Comparison of ENCODE assay signal across 13 cellular contexts in genomic region chr6:152226119-152226518, GRCh38.
A peak's percentile ranks its signal among the peaks of the same experiment; 100 is the strongest.
DNase-seq lines count a peak whose midpoint lies in the region; ATAC-seq and TF ChIP-seq lines count a peak whose summit lies in the region.
"Had no signal": no experiment of that assay in that cellular context is flagged by ENCODE, and none has a peak within 500 bp of the region (broad histone marks: within the 10 kb centered on the region; RNA-seq: fewer than 3 reads in every experiment).

No MANE protein-coding gene starts in this region.

- H3K4me2 ChIP-seq in mesenchymal stem cell (ENCODE audit: low read length, poor library complexity, severe bottlenecking), result no peak overlapping the region

- no peaks in the 10 kb centered on the region for H3K27me3 ChIP-seq in mesenchymal stem cell (ENCODE audit: control insufficient read depth in 1 of 2, insufficient read depth in 1 of 2, low read length in 2 of 2)
- no peaks in the 10 kb centered on the region for H3K27me3 ChIP-seq in vagina
- no peaks in the 10 kb centered on the region for H3K27me3 ChIP-seq in suprapubic skin

- H3K36me3 Mint-ChIP-seq in activated naive CD4-positive, alpha-beta T cell treated with anti-CD3 and anti-CD28 coated beads, Interleukin-2, amount 50 U/mL, for 72 hours, result peaks cover 18 to 34% of the 10 kb centered on the region in 2 donors
- peaks cover 34% of the 10 kb centered on the region for H3K36me3 Mint-ChIP-seq in activated naive CD4-positive, alpha-beta T cell treated with anti-CD3 and anti-CD28 coated beads for 36 hours (ENCODE audit: low read depth)
- H3K36me3 Mint-ChIP-seq in central memory CD8-positive, alpha-beta T cell (ENCODE audit: insufficient read depth), result peaks cover 60% of the 10 kb centered on the region

- peaks cover 18 to 72% of the 10 kb centered on the region in 2 experiments for H3K36me3 ChIP-seq in mesenchymal stem cell (ENCODE audit: control insufficient read depth in 1 of 2, insufficient read depth in 2 of 2, low read depth in 1 of 2, low read length in 2 of 2)
- peaks cover 3 to 35% of the 10 kb centered on the region in 2 donors for H3K36me3 ChIP-seq in vagina
- H3K36me3 ChIP-seq in suprapubic skin, result peaks cover 35% of the 10 kb centered on the region

- no peak overlapping the region for H2BK15ac ChIP-seq in mesenchymal stem cell (ENCODE audit: low read depth, poor library complexity, severe bottlenecking)

- H3K14ac ChIP-seq in mesenchymal stem cell (ENCODE audit: low read length in 2 of 2), result no peak overlapping the region

- H2BK12ac ChIP-seq in mesenchymal stem cell (ENCODE audit: low read length in 2 of 2), result no peak overlapping the region

- CTCF ChIA-PET in activated naive CD4-positive, alpha-beta T cell treated with anti-CD3 and anti-CD28 coated beads for 36 hours (lab: Charles Lee), result interaction anchor here (0.6 to 0.9 kb wide), 2 partner anchors 42 to 101 kb away, joined by 3 to 4 read pairs; no protein-coding TSS in a partner anchor

- TF ChIP-seq POLR2A in vagina (IDR thresholded peaks at IDR 0.05), result no peak
- no peak for TF ChIP-seq POLR2A in suprapubic skin (IDR thresholded peaks at IDR 0.05)

- H3K79me1 ChIP-seq in mesenchymal stem cell (replicated peaks; ENCODE audit: low read length, poor library complexity, severe bottlenecking), result no peaks in the 10 kb centered on the region

- H3K9ac ChIP-seq in mesenchymal stem cell (ENCODE audit: low read length), result peak overlapping the region; percentile 58
- H3K9ac ChIP-seq: GM23248 had no signal

- H3K4me3 Mint-ChIP-seq in activated naive CD4-positive, alpha-beta T cell treated with anti-CD3 and anti-CD28 coated beads for 36 hours, result no peak overlapping the region
- H3K4me3 Mint-ChIP-seq in central memory CD8-positive, alpha-beta T cell, result no peak overlapping the region
- H3K4me3 Mint-ChIP-seq: B cell; CD4-positive, alpha-beta T cell had no signal

- no CpG with 5 or more reads among the region's 2 CpGs for WGBS in mesenchymal stem cell
- 94% methylated on average over 2 of the region's 2 CpGs for WGBS in suprapubic skin

- no peak for TF ChIP-seq EP300 in suprapubic skin (IDR thresholded peaks at IDR 0.05)

- peak; percentile 54 to 67 for ATAC-seq in activated naive CD4-positive, alpha-beta T cell treated with anti-CD3 and anti-CD28 coated beads, Interleukin-2, amount 50 U/mL, for 72 hours
- ATAC-seq in central memory CD8-positive, alpha-beta T cell (replicated peaks; ENCODE audit: extremely low read depth, poor library complexity, severe bottlenecking), result no peak
- ATAC-seq: HCT116 had no signal

- H4K91ac ChIP-seq in mesenchymal stem cell (ENCODE audit: low read length), result no peak overlapping the region

- peaks cover 27% of the 10 kb centered on the region for H3K9me3 ChIP-seq in mesenchymal stem cell (ENCODE audit: control insufficient read depth, low read length)
- peaks cover 8% of the 10 kb centered on the region for H3K9me3 ChIP-seq in vagina
- peaks cover 5% of the 10 kb centered on the region for H3K9me3 ChIP-seq in suprapubic skin

- H2BK5ac ChIP-seq in mesenchymal stem cell (ENCODE audit: low read depth, low read length, poor library complexity, severe bottlenecking), result no peak overlapping the region

- H3K27me3 Mint-ChIP-seq in activated naive CD4-positive, alpha-beta T cell treated with anti-CD3 and anti-CD28 coated beads for 36 hours (ENCODE audit: low read depth), result no peaks in the 10 kb centered on the region
- no peaks in the 10 kb centered on the region for H3K27me3 Mint-ChIP-seq in central memory CD8-positive, alpha-beta T cell
- H3K27me3 Mint-ChIP-seq: B cell; CD4-positive, alpha-beta T cell had no signal

- H2AK5ac ChIP-seq in mesenchymal stem cell (ENCODE audit: low read length, severe bottlenecking), result no peak overlapping the region

- H4K8ac ChIP-seq in mesenchymal stem cell (ENCODE audit: low read length), result no peak overlapping the region

- TF ChIP-seq CTCF in vagina (IDR thresholded peaks at IDR 0.05), result no peak
- no peak for TF ChIP-seq CTCF in suprapubic skin (IDR thresholded peaks at IDR 0.05)

- H2AFZ ChIP-seq in mesenchymal stem cell (ENCODE audit: low read depth, low read length), result no peak overlapping the region
- H2AFZ ChIP-seq: GM23248 had no signal

- no peak overlapping the region for H3K27ac Mint-ChIP-seq in activated naive CD4-positive, alpha-beta T cell treated with anti-CD3 and anti-CD28 coated beads, Interleukin-2, amount 50 U/mL, for 72 hours
- H3K27ac Mint-ChIP-seq in activated naive CD4-positive, alpha-beta T cell treated with anti-CD3 and anti-CD28 coated beads for 36 hours, result no peak overlapping the region
- H3K27ac Mint-ChIP-seq in central memory CD8-positive, alpha-beta T cell (ENCODE audit: low read depth), result peak overlapping the region; percentile 25
- H3K27ac Mint-ChIP-seq: B cell; CD4-positive, alpha-beta T cell had no signal

- H3K18ac ChIP-seq in mesenchymal stem cell (ENCODE audit: low read depth in 1 of 2, low read length in 2 of 2), result no peak overlapping the region

- peaks cover 9 to 13% of the 10 kb centered on the region in 2 donors for H3K9me3 Mint-ChIP-seq in activated naive CD4-positive, alpha-beta T cell treated with anti-CD3 and anti-CD28 coated beads, Interleukin-2, amount 50 U/mL, for 72 hours
- H3K9me3 Mint-ChIP-seq in activated naive CD4-positive, alpha-beta T cell treated with anti-CD3 and anti-CD28 coated beads for 36 hours, result peaks cover 12% of the 10 kb centered on the region
- peaks cover 7% of the 10 kb centered on the region for H3K9me3 Mint-ChIP-seq in central memory CD8-positive, alpha-beta T cell
- H3K9me3 Mint-ChIP-seq: CD4-positive, alpha-beta T cell had no signal

- H2BK120ac ChIP-seq in mesenchymal stem cell (ENCODE audit: low read depth, low read length), result no peak overlapping the region

- DNase-seq in activated naive CD4-positive, alpha-beta T cell treated with anti-CD3 and anti-CD28 coated beads, Interleukin-2, amount 50 U/mL, for 72 hours (ENCODE audit: low spot score in 2 of 2), result no peak
- DNase-seq in activated naive CD4-positive, alpha-beta T cell treated with anti-CD3 and anti-CD28 coated beads for 36 hours, result no peak
- DNase-seq in central memory CD8-positive, alpha-beta T cell (ENCODE audit: low spot score in 2 of 2), result no peak
- no peak for DNase-seq in mesenchymal stem cell
- no peak for DNase-seq in vagina (ENCODE audit: extremely low spot score in 2 of 2)
- DNase-seq in effector CD8-positive, alpha-beta T cell (lab: John Stamatoyannopoulos, UW), result no peak
- no peak for DNase-seq in suprapubic skin (ENCODE audit: low spot score in 2 of 2)
- DNase-seq: CD4-positive, alpha-beta T cell; DMS79 treated with DMSO at 0.1 percent for 48 hours; EL; GM23248 had no signal

- H3K4me3 ChIP-seq in mesenchymal stem cell (ENCODE audit: insufficient read depth in 1 of 2, low read depth in 1 of 2, low read length in 2 of 2) (no peak overlapping the region), vagina (no peak overlapping the region), suprapubic skin (no peak overlapping the region)
- H3K4me3 ChIP-seq: GM23248 had no signal

- no peak overlapping the region for H3K27ac ChIP-seq in mesenchymal stem cell (ENCODE audit: low read length, poor library complexity, severe bottlenecking)
- peak overlapping the region; percentile 64 for H3K27ac ChIP-seq in vagina
- H3K27ac ChIP-seq in suprapubic skin, result no peak overlapping the region
- H3K27ac ChIP-seq: GM23248 had no signal

- H3K4me1 ChIP-seq in mesenchymal stem cell (ENCODE audit: control insufficient read depth, insufficient read depth, low read depth, low read length), result no peaks in the 10 kb centered on the region
- no peaks in the 10 kb centered on the region for H3K4me1 ChIP-seq in vagina
- no peaks in the 10 kb centered on the region for H3K4me1 ChIP-seq in suprapubic skin

- no peak overlapping the region for H3K23ac ChIP-seq in mesenchymal stem cell (ENCODE audit: low read length in 2 of 2)

- peaks cover 6% of the 10 kb centered on the region for H3K4me1 Mint-ChIP-seq in activated naive CD4-positive, alpha-beta T cell treated with anti-CD3 and anti-CD28 coated beads for 36 hours (ENCODE audit: low read depth)
- H3K4me1 Mint-ChIP-seq in central memory CD8-positive, alpha-beta T cell, result no peaks in the 10 kb centered on the region
- H3K4me1 Mint-ChIP-seq: B cell had no signal

- intact Hi-C loops in activated naive CD4-positive, alpha-beta T cell treated with anti-CD3 and anti-CD28 coated beads for 36 hours (cut with micrococcal nuclease), result no loop called here
- intact Hi-C loops in vagina (cut with DNase I), result no loop called here

- H3K4ac ChIP-seq in mesenchymal stem cell (ENCODE audit: low read depth in 1 of 2, low read length in 2 of 2), result no peak overlapping the region
